Comparison of ENCODE assay signal across 29 cellular contexts in genomic region chr6:35713426-35713825, GRCh38. TPM values are rescaled to one million over a fixed set of nuclear protein-coding genes. Genes with fewer than 3 reads are reported as not detected.
DNase-seq lines count a peak whose midpoint lies in the region; ATAC-seq and TF ChIP-seq lines count a peak whose summit lies in the region.
"Had no signal": no experiment of that assay in that cellular context is flagged by ENCODE, and none has a peak within 500 bp of the region (broad histone marks: within the 10 kb centered on the region; RNA-seq: fewer than 3 reads in every experiment).

No MANE protein-coding gene starts in this region.

- H3K9me2 ChIP-seq in OCI-LY1 (ENCODE audit: low read depth, low read length) = no peaks in the 10 kb centered on the region
- no peaks in the 10 kb centered on the region for H3K9me2 ChIP-seq in MM.1S (replicated peaks; ENCODE audit: insufficient read depth, low read length)

- no peaks in the 10 kb centered on the region for H3K27me3 ChIP-seq in OCI-LY1 (ENCODE audit: insufficient read depth, low read length)
- no peaks in the 10 kb centered on the region for H3K27me3 ChIP-seq in upper lobe of right lung
- H3K27me3 ChIP-seq in MM.1S (replicated peaks; ENCODE audit: insufficient read depth, low read length) = no peaks in the 10 kb centered on the region
- H3K27me3 ChIP-seq: breast epithelium, SJSA1, uterus had no signal

- H3F3A ChIP-seq in OCI-LY1 (ENCODE audit: insufficient read depth, low read length) (0 out of 2 replicates have a peak, but pooled peaks cover 1% of the 10 kb centered on the region), MM.1S (ENCODE audit: insufficient read depth, low read length) (no peaks in the 10 kb centered on the region)

- H3K36me3 Mint-ChIP-seq in activated T-cell treated with anti-CD3 and anti-CD28 coated beads, Interleukin-2, amount 50 U/mL, for 24 hours (ENCODE audit: low read depth) = peaks cover 2% of the 10 kb centered on the region
- H3K36me3 Mint-ChIP-seq: immature natural killer cell had no signal

- TF ChIP-seq CTCF in OCI-LY1 (IDR thresholded peaks at IDR 0.05; ENCODE audit: low read length) (no peak), upper lobe of right lung (IDR thresholded peaks at IDR 0.05) (no peak), MM.1S (IDR thresholded peaks at IDR 0.05; ENCODE audit: low read length) (no peak)

- H2AFZ ChIP-seq in OCI-LY1 (ENCODE audit: low read length) (no peak overlapping the region), MM.1S (ENCODE audit: low read length) (no peak overlapping the region)
- H2AFZ ChIP-seq: parathyroid adenoma had no signal

- peaks cover 3% of the 10 kb centered on the region for H3K9me3 Mint-ChIP-seq in activated T-cell treated with anti-CD3 and anti-CD28 coated beads, Interleukin-2, amount 50 U/mL, for 24 hours
- H3K9me3 Mint-ChIP-seq: activated naive CD4-positive, alpha-beta T cell treated with anti-CD3 and anti-CD28 coated beads, Interleukin-2, amount 50 U/mL, for 72 hours; immature natural killer cell had no signal

- H3K9me3 ChIP-seq in OCI-LY1 (ENCODE audit: low read length) = no peaks in the 10 kb centered on the region
- H3K9me3 ChIP-seq in upper lobe of right lung = no peaks in the 10 kb centered on the region
- no peaks in the 10 kb centered on the region for H3K9me3 ChIP-seq in MM.1S (replicated peaks; ENCODE audit: insufficient read depth, low read length)
- H3K9me3 ChIP-seq: breast epithelium, SJSA1, uterus had no signal

- H3K79me2 ChIP-seq in OCI-LY1 (ENCODE audit: insufficient read depth, low read length) (no peaks in the 10 kb centered on the region), MM.1S (ENCODE audit: low read length) (no peaks in the 10 kb centered on the region)
- H3K79me2 ChIP-seq: parathyroid adenoma had no signal

- peak overlapping the region; percentile 0 for H3K27ac Mint-ChIP-seq in activated T-cell treated with anti-CD3 and anti-CD28 coated beads, Interleukin-2, amount 50 U/mL, for 24 hours
- H3K27ac Mint-ChIP-seq: activated naive CD4-positive, alpha-beta T cell treated with anti-CD3 and anti-CD28 coated beads, Interleukin-2, amount 50 U/mL, for 72 hours; activated T-helper 17 cell treated with anti-CD3 and anti-CD28 coated beads, Interleukin-2, amount 50 U/mL, for 72 hours; B cell; memory B cell had no signal

- H4K20me1 ChIP-seq in OCI-LY1 (ENCODE audit: insufficient read depth, low read length) (no peaks in the 10 kb centered on the region), MM.1S (ENCODE audit: insufficient read depth, low read length) (no peaks in the 10 kb centered on the region)

- H3K4me1 ChIP-seq in OCI-LY1 (ENCODE audit: insufficient read depth, low read length, severe bottlenecking) (peaks cover 40% of the 10 kb centered on the region), upper lobe of right lung (peaks cover 6% of the 10 kb centered on the region), MM.1S (ENCODE audit: low read length) (peaks cover 2% of the 10 kb centered on the region; the same call in 1 of the 2 replicates)
- H3K4me1 ChIP-seq: breast epithelium, SJSA1, uterus had no signal

- H3K4me3 ChIP-seq in OCI-LY1 (ENCODE audit: low read depth, low read length, poor library complexity, severe bottlenecking) = no peak overlapping the region
- H3K4me3 ChIP-seq in upper lobe of right lung = no peak overlapping the region
- H3K4me3 ChIP-seq in MM.1S (ENCODE audit: low read length) = no peak overlapping the region
- H3K4me3 ChIP-seq: breast epithelium, SJSA1, uterus had no signal

- H3K4me2 ChIP-seq in OCI-LY1 (ENCODE audit: low read length) (peak overlapping the region; percentile 47; the same call in 1 of the 2 replicates), MM.1S (ENCODE audit: low read depth, low read length) (no peak overlapping the region)

- H3K9ac ChIP-seq in OCI-LY1 (ENCODE audit: low read length) = peak overlapping the region; percentile 52; the same call in 1 of the 2 replicates
- H3K9ac ChIP-seq in MM.1S (ENCODE audit: low read length) = no peak overlapping the region
- H3K9ac ChIP-seq: parathyroid adenoma had no signal

- ATAC-seq in upper lobe of right lung (no peak), GM18517 (IDR thresholded peaks at IDR 0.05; ENCODE audit: unreplicated experiment) (no peak)
- ATAC-seq: activated naive CD4-positive, alpha-beta T cell treated with anti-CD3 and anti-CD28 coated beads, Interleukin-2, amount 50 U/mL, for 72 hours; activated T-helper 17 cell treated with anti-CD3 and anti-CD28 coated beads, Interleukin-2, amount 50 U/mL, for 72 hours had no signal

- H3K27ac ChIP-seq in OCI-LY1 (ENCODE audit: low read depth, low read length, poor library complexity, severe bottlenecking) (peak overlapping the region; percentile 85), upper lobe of right lung (no peak overlapping the region), MM.1S (ENCODE audit: low read length) (no peak overlapping the region)
- H3K27ac ChIP-seq: breast epithelium, epithelial cell of prostate, parathyroid adenoma, SJSA1, uterus, WERI-Rb-1 had no signal

- peaks cover 51% of the 10 kb centered on the region for H3K4me1 Mint-ChIP-seq in activated T-cell treated with anti-CD3 and anti-CD28 coated beads, Interleukin-2, amount 50 U/mL, for 24 hours (ENCODE audit: low read depth)

- no peaks in the 10 kb centered on the region for H3K27me3 Mint-ChIP-seq in activated T-cell treated with anti-CD3 and anti-CD28 coated beads, Interleukin-2, amount 50 U/mL, for 24 hours
- H3K27me3 Mint-ChIP-seq: activated T-helper 17 cell treated with anti-CD3 and anti-CD28 coated beads, Interleukin-2, amount 50 U/mL, for 72 hours; B cell; memory B cell had no signal

- intact Hi-C loops in head of caudate nucleus (cut with DNase I) (no loop called here), upper lobe of right lung (cut with DNase I) (no loop called here)

- no peak for DNase-seq in activated T-cell treated with anti-CD3 and anti-CD28 coated beads, Interleukin-2, amount 50 U/mL, for 24 hours
- DNase-seq in activated T-cell treated with anti-CD3 and anti-CD28 coated beads for 4 hours (no peak), head of caudate nucleus (peak in 33 of 42 donors; percentile 36 to 91 (median 68)), upper lobe of right lung (peak; percentile 12), HK-2 (ENCODE audit: unreplicated experiment) (no peak), MM.1S (no peak)
- DNase-seq: activated CD8-positive, alpha-beta memory T cell treated with anti-CD3 and anti-CD28 coated beads, Interleukin-2, amount 50 U/mL, for 48 hours; effector CD4-positive, alpha-beta T cell; immature natural killer cell; IMR-90; NCI-H1048; NCI-H1694; NCI-H446 treated with DMSO at 0.1 percent for 48 hours; NCI-H82; small intestine; stimulated activated naive CD4-positive, alpha-beta T cell treated with Interleukin-2 at 50 U/mL for 16 hours; uterus; WERI-Rb-1 had no signal

- H3K4me3 Mint-ChIP-seq in activated T-cell treated with anti-CD3 and anti-CD28 coated beads, Interleukin-2, amount 50 U/mL, for 24 hours = no peak overlapping the region
- H3K4me3 Mint-ChIP-seq: activated T-helper 17 cell treated with anti-CD3 and anti-CD28 coated beads, Interleukin-2, amount 50 U/mL, for 72 hours; B cell; immature natural killer cell; memory B cell had no signal

- no peaks in the 10 kb centered on the region for H3K36me3 ChIP-seq in OCI-LY1 (ENCODE audit: insufficient read depth, low read length)
- no peaks in the 10 kb centered on the region for H3K36me3 ChIP-seq in upper lobe of right lung
- no peaks in the 10 kb centered on the region for H3K36me3 ChIP-seq in MM.1S (replicated peaks; ENCODE audit: insufficient read depth, low read length)
- H3K36me3 ChIP-seq: breast epithelium, SJSA1, uterus, WERI-Rb-1 had no signal

RNA-seq across cellular contexts. Expression of gene ARMC12, which starts 23.4 kb away (rescaled TPM):
- total RNA-seq in upper lobe of right lung = 0.52 TPM
- total RNA-seq: RPMI7951, SJSA1 had no signal

RNA-seq across cellular contexts. Expression of gene FKBP5, which starts 24.7 kb away (rescaled TPM):
- 142 TPM for total RNA-seq in upper lobe of right lung

Comparison
In these comparisons a context has a peak if more than half of its experiments do, and no peak if none do; other contexts are left out.
1. DNase-seq: peak in head of caudate nucleus (33 of 42) and upper lobe of right lung (single experiment); none in activated T-cell treated with anti-CD3 and anti-CD28 coated beads, Interleukin-2, amount 50 U/mL, for 24 hours (single experiment), activated T-cell treated with anti-CD3 and anti-CD28 coated beads for 4 hours (single experiment), HK-2 (single experiment) and MM.1S (single experiment).